Comparison of ENCODE assay signal across 8 cellular contexts in genomic region chr17:36641877-36642845, GRCh38. TPM values are rescaled to one million over a fixed set of nuclear protein-coding genes. Genes with fewer than 3 reads are reported as not detected.
DNase-seq lines count a peak whose midpoint lies in the region; ATAC-seq, FAIRE-seq and TF ChIP-seq lines count a peak whose summit lies in the region.

No MANE protein-coding gene starts in this region.

- peaks cover 63% of the 10 kb centered on the region for H3K4me1 Mint-ChIP-seq in brain
- peaks cover 7% of the 10 kb centered on the region for H3K4me1 Mint-ChIP-seq in memory B cell

- peaks cover 12 to 16% (median 13%) of the 10 kb centered on the region in 4 donors for H3K4me1 ChIP-seq in upper lobe of left lung

- no peak for TF ChIP-seq EP300 in upper lobe of left lung (IDR thresholded peaks at IDR 0.05)

- TF ChIP-seq POLR2A in upper lobe of left lung (IDR thresholded peaks at IDR 0.05): no peak
- TF ChIP-seq POLR2A in GM12891 (IDR thresholded peaks at IDR 0.05; ENCODE audit: low read depth, low read length): no peak

- H3K27ac Mint-ChIP-seq in brain: peak overlapping the region in 2 of 5 experiments; percentile 57 to 63
- H3K27ac Mint-ChIP-seq in memory B cell: no peak overlapping the region

- intact Hi-C loops in Right ventricle myocardium inferior (cut with DNase I) (no loop called here), Right ventricle myocardium superior (cut with DNase I) (no loop called here)

- peak overlapping the region; percentile 81 to 86 (median 85) for H3K4me3 Mint-ChIP-seq in brain
- H3K4me3 Mint-ChIP-seq in memory B cell: peak overlapping the region; percentile 60

- H3K36me3 Mint-ChIP-seq in brain (no peaks in the 10 kb centered on the region), memory B cell (no peaks in the 10 kb centered on the region)

- no peak overlapping the region for H3K27ac ChIP-seq in upper lobe of left lung

- peak overlapping the region in 3 of 4 donors; percentile 8 to 38 (median 21) for H3K4me3 ChIP-seq in upper lobe of left lung

- 5 to 10% methylated on average over 33 to 48 of the region's 64 CpGs for WGBS in upper lobe of left lung, 2 donors

- DNase-seq in Right ventricle myocardium inferior (ENCODE audit: missing footprints) (no peak), Right ventricle myocardium superior (no peak), memory B cell (ENCODE audit: low spot score in 2 of 2) (no peak), upper lobe of left lung (peak in 1 of 2 donors; percentile 81), GM12891 (ENCODE audit: insufficient read length, low spot score) (no peak), NCI-H187 (lab: John Stamatoyannopoulos, UW) (no peak)

- H3K9me3 Mint-ChIP-seq in brain (peaks cover 0 to 12% (median 5%) of the 10 kb centered on the region in 5 experiments), memory B cell (no peaks in the 10 kb centered on the region)

- peaks cover 0 to 27% (median 7%) of the 10 kb centered on the region in 4 donors for H3K27me3 ChIP-seq in upper lobe of left lung

- peaks cover 89% of the 10 kb centered on the region for H3K27me3 Mint-ChIP-seq in brain
- H3K27me3 Mint-ChIP-seq in memory B cell: peaks cover 36% of the 10 kb centered on the region

- TF ChIP-seq CTCF in brain (conservative IDR thresholded peaks at IDR 0.05) (no peak), upper lobe of left lung (IDR thresholded peaks at IDR 0.05) (no peak)

- ATAC-seq in Right ventricle myocardium inferior (peak; percentile 37), Right ventricle myocardium superior (ENCODE audit: poor library complexity) (no peak), memory B cell (ENCODE audit: low read depth) (no peak), upper lobe of left lung (ENCODE audit: low FRiP score in 2 of 2) (peak in 1 of 2 donors; percentile 32), GM21367 (IDR thresholded peaks at IDR 0.05; ENCODE audit: unreplicated experiment) (no peak)

- FAIRE-seq in GM12891 (lab: Jason Lieb, UNC): no peak

- H3K9me3 ChIP-seq in upper lobe of left lung: no peaks in the 10 kb centered on the region

- H3K36me3 ChIP-seq in upper lobe of left lung: no peaks in the 10 kb centered on the region

TF ChIP-seq in GM12891, 5 proteins besides CTCF, POLR2A, EP300 and RAD21:
- no peak for TF ChIP-seq PAX5 (IDR thresholded peaks at IDR 0.05; ENCODE audit: insufficient read depth, low read length, severe bottlenecking)
- TF ChIP-seq TAF1 (IDR thresholded peaks at IDR 0.05; ENCODE audit: low read depth, low read length): no peak
- TF ChIP-seq SPI1 (IDR thresholded peaks at IDR 0.05; ENCODE audit: low read depth, low read length): no peak
- TF ChIP-seq POLR2AphosphoS5 (IDR thresholded peaks at IDR 0.05; ENCODE audit: low read depth, low read length): no peak
- no peak for TF ChIP-seq POU2F2 (IDR thresholded peaks at IDR 0.05; ENCODE audit: low read depth, low read length)

RNA-seq across cellular contexts. Expression of gene MRM1, which starts 40.8 kb away (rescaled TPM):
- total RNA-seq in Right ventricle myocardium inferior (9.4 TPM), Right ventricle myocardium superior (8.3 TPM), upper lobe of left lung (1 to 10 TPM; 3.1 to 9.4 (median 8.1) TPM)
- polyA plus RNA-seq in brain (ENCODE audit: insufficient read depth, low read depth, low replicate concordance): 3.8 TPM
- 6.4 TPM for polyA plus RNA-seq in GM12891 (2012; ENCODE audit: low read depth, missing spikeins)

RNA-seq across cellular contexts. Expression of gene DHRS11, which starts 50.5 kb away (rescaled TPM):
- total RNA-seq in Right ventricle myocardium inferior: 15.7 TPM
- total RNA-seq in Right ventricle myocardium superior: 13.9 TPM
- 27.1 TPM for polyA plus RNA-seq in brain (ENCODE audit: insufficient read depth, low read depth, low replicate concordance)
- total RNA-seq in upper lobe of left lung: 1 to 10 TPM; 3.6 to 7.5 (median 4.9) TPM
- 8.9 TPM for polyA plus RNA-seq in GM12891 (2012; ENCODE audit: low read depth, missing spikeins)
